Comparison of ENCODE assay signal across 3 cellular contexts in the genomic region with DNA sequence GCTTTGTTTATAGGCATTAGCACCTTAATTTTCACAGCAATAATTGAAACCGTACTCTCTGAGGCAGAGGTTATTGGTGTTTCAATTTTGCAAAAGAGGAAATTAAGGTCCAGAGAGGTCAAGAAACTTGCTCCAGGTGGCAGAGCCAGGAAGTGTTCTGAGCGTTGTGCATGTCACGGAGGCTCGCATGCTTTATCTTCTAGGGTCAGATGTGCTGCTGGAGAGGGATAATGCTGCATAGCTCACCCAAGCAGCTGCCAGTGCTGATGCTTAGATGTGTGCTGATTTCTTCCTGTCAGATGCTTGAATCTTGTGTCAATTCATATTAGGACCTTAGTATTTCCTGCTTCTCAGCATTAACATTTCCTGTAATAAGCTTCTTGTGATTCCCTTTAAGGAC.
TF ChIP-seq lines count a peak whose summit lies in the region.

No MANE protein-coding gene starts in this region.

TF ChIP-seq in IMR-90, 13 proteins besides CTCF, POLR2A, EP300 and RAD21:
- TF ChIP-seq CHD1 (IDR thresholded peaks at IDR 0.05; ENCODE audit: low read depth, low read length) = no peak

TF ChIP-seq in WTC11, 78 proteins besides CTCF, POLR2A, EP300 and RAD21:
- TF ChIP-seq ESRRA (CRISPR knock-in tag; IDR thresholded peaks at IDR 0.05; ENCODE audit: borderline replicate concordance) (no peak), EMX1 (CRISPR knock-in tag; IDR thresholded peaks at IDR 0.05) (no peak), FOXK1 (CRISPR knock-in tag; IDR thresholded peaks at IDR 0.05) (no peak), CBFB (CRISPR knock-in tag; IDR thresholded peaks at IDR 0.05; ENCODE audit: low read depth) (no peak), NR1H2 (CRISPR knock-in tag; IDR thresholded peaks at IDR 0.05) (no peak), ZBTB21 (CRISPR knock-in tag; IDR thresholded peaks at IDR 0.05; ENCODE audit: borderline replicate concordance) (no peak), ZNF317 (CRISPR knock-in tag; IDR thresholded peaks at IDR 0.05; ENCODE audit: borderline replicate concordance, low read depth) (no peak)
- TF ChIP-seq, protein P1, sequence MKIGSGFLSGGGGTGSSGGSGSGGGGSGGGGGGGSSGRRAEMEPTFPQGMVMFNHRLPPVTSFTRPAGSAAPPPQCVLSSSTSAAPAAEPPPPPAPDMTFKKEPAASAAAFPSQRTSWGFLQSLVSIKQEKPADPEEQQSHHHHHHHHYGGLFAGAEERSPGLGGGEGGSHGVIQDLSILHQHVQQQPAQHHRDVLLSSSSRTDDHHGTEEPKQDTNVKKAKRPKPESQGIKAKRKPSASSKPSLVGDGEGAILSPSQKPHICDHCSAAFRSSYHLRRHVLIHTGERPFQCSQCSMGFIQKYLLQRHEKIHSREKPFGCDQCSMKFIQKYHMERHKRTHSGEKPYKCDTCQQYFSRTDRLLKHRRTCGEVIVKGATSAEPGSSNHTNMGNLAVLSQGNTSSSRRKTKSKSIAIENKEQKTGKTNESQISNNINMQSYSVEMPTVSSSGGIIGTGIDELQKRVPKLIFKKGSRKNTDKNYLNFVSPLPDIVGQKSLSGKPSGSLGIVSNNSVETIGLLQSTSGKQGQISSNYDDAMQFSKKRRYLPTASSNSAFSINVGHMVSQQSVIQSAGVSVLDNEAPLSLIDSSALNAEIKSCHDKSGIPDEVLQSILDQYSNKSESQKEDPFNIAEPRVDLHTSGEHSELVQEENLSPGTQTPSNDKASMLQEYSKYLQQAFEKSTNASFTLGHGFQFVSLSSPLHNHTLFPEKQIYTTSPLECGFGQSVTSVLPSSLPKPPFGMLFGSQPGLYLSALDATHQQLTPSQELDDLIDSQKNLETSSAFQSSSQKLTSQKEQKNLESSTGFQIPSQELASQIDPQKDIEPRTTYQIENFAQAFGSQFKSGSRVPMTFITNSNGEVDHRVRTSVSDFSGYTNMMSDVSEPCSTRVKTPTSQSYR (CRISPR knock-in tag; IDR thresholded peaks at IDR 0.05) = no peak

TF ChIP-seq in neural cell, 6 proteins besides CTCF, POLR2A, EP300 and RAD21 (continued from another document):
- TF ChIP-seq SMC3 (conservative IDR thresholded peaks at IDR 0.05; ENCODE audit: poor library complexity) = no peak
- TF ChIP-seq POLR2AphosphoS5 (IDR thresholded peaks at IDR 0.05) = no peak
- no peak for TF ChIP-seq MXI1 (conservative IDR thresholded peaks at IDR 0.05; ENCODE audit: poor library complexity, severe bottlenecking)
- TF ChIP-seq, protein P2, sequence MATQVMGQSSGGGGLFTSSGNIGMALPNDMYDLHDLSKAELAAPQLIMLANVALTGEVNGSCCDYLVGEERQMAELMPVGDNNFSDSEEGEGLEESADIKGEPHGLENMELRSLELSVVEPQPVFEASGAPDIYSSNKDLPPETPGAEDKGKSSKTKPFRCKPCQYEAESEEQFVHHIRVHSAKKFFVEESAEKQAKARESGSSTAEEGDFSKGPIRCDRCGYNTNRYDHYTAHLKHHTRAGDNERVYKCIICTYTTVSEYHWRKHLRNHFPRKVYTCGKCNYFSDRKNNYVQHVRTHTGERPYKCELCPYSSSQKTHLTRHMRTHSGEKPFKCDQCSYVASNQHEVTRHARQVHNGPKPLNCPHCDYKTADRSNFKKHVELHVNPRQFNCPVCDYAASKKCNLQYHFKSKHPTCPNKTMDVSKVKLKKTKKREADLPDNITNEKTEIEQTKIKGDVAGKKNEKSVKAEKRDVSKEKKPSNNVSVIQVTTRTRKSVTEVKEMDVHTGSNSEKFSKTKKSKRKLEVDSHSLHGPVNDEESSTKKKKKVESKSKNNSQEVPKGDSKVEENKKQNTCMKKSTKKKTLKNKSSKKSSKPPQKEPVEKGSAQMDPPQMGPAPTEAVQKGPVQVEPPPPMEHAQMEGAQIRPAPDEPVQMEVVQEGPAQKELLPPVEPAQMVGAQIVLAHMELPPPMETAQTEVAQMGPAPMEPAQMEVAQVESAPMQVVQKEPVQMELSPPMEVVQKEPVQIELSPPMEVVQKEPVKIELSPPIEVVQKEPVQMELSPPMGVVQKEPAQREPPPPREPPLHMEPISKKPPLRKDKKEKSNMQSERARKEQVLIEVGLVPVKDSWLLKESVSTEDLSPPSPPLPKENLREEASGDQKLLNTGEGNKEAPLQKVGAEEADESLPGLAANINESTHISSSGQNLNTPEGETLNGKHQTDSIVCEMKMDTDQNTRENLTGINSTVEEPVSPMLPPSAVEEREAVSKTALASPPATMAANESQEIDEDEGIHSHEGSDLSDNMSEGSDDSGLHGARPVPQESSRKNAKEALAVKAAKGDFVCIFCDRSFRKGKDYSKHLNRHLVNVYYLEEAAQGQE (IDR thresholded peaks at IDR 0.05; ENCODE audit: borderline replicate concordance) = no peak
- TF ChIP-seq EZH2 (IDR thresholded peaks at IDR 0.05; ENCODE audit: borderline replicate concordance, insufficient read depth, low read length, poor library complexity, severe bottlenecking) = no peak
